ENCODE assay signal across 14 cellular contexts in the genomic region with DNA sequence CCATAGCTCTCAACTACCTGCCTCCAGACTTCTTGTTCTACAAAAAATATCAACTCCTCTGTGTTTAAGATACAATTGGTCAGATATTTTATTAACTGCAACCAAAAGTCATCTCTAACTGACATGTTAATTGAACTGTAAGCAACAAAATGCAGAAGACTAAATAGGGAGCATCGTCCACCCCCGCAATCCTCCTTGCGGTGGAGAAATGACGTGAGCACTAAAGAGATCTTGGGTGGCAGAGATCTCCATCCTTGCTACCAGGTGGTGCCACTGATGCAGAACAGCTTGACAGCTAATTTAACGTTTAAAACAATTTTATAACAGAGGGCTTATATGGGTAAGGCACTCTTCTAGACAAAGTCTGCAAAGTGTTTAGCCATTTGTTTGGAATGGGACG.
DNase-seq lines count a peak whose midpoint lies in the region; ATAC-seq and TF ChIP-seq lines count a peak whose summit lies in the region.
"Had no signal": no experiment of that assay in that cellular context is flagged by ENCODE, and none has a peak within 500 bp of the region (broad histone marks: within the 10 kb centered on the region; RNA-seq: fewer than 3 reads in every experiment).

No MANE protein-coding gene starts in this region.

- no peaks in the 10 kb centered on the region for H3K36me3 Mint-ChIP-seq in memory B cell
- H3K36me3 Mint-ChIP-seq in activated CD8-positive, alpha-beta memory T cell treated with anti-CD3 and anti-CD28 coated beads, Interleukin-2, amount 10 ng/mL, durations not matched to agents 7 days and 5 days, result no peaks in the 10 kb centered on the region
- H3K36me3 Mint-ChIP-seq in activated T-helper 2 cell treated with anti-CD3 and anti-CD28 coated beads, Interferon-gamma antibody, Interleukin-2, Interleukin-4, amounts not matched to agents 10 μg/mL and 5 μg/mL and 100 μg/mL, durations not matched to agents 14 hours and 24 hours and 36 hours (ENCODE audit: low read depth), result no peaks in the 10 kb centered on the region
- no peaks in the 10 kb centered on the region for H3K36me3 Mint-ChIP-seq in activated CD8-positive, alpha-beta T cell treated with anti-CD3 and anti-CD28 coated beads for 36 hours (ENCODE audit: low read depth)
- H3K36me3 Mint-ChIP-seq: brain had no signal

- peak; percentile 47 for ATAC-seq in GM18861 (IDR thresholded peaks at IDR 0.05; ENCODE audit: unreplicated experiment)
- peak; percentile 50 for ATAC-seq in GM21619 (IDR thresholded peaks at IDR 0.05; ENCODE audit: unreplicated experiment)
- peak; percentile 33 for ATAC-seq in HG03108 (IDR thresholded peaks at IDR 0.05; ENCODE audit: unreplicated experiment)
- peak; percentile 87 for ATAC-seq in memory B cell (ENCODE audit: low read depth)
- no peak for ATAC-seq in activated CD8-positive, alpha-beta memory T cell treated with anti-CD3 and anti-CD28 coated beads, Interleukin-2, amount 10 ng/mL, durations not matched to agents 7 days and 5 days
- ATAC-seq in activated CD8-positive, alpha-beta T cell treated with anti-CD3 and anti-CD28 coated beads for 36 hours, result no peak

- H3K4me1 ChIP-seq in A673 (ENCODE audit: insufficient read depth, low read length, poor library complexity, severe bottlenecking), result no peaks in the 10 kb centered on the region

- BruUV-seq in A673 (replicated peaks; lab: Mats Ljungman, UMichigan), result no TSS peak

- no peaks in the 10 kb centered on the region for H3K36me3 ChIP-seq in A673 (ENCODE audit: insufficient read depth, low read length, poor library complexity, severe bottlenecking)

- intact Hi-C loops in A673 (cut with micrococcal nuclease; ENCODE audit: unreplicated experiment), result no loop called here
- intact Hi-C loops in activated T-helper 2 cell treated with anti-CD3 and anti-CD28 coated beads, Interferon-gamma antibody, Interleukin-2, Interleukin-4, amounts not matched to agents 10 μg/mL and 5 μg/mL and 100 μg/mL, durations not matched to agents 14 hours and 24 hours and 36 hours (cut with micrococcal nuclease), result no loop called here
- intact Hi-C loops in activated CD8-positive, alpha-beta T cell treated with anti-CD3 and anti-CD28 coated beads for 36 hours (cut with micrococcal nuclease), result no loop called here

- DNase-seq in memory B cell (ENCODE audit: low spot score in 2 of 2), result peak in 1 of 2 donors; percentile 10
- DNase-seq in A673 (ENCODE audit: low spot score), result no peak
- DNase-seq in activated CD8-positive, alpha-beta memory T cell treated with anti-CD3 and anti-CD28 coated beads, Interleukin-2, amount 10 ng/mL, durations not matched to agents 7 days and 5 days, result no peak
- no peak for DNase-seq in activated T-helper 2 cell treated with anti-CD3 and anti-CD28 coated beads, Interferon-gamma antibody, Interleukin-2, Interleukin-4, amounts not matched to agents 10 μg/mL and 5 μg/mL and 100 μg/mL, durations not matched to agents 14 hours and 24 hours and 36 hours (ENCODE audit: low spot score)
- no peak for DNase-seq in activated CD8-positive, alpha-beta T cell treated with anti-CD3 and anti-CD28 coated beads for 36 hours
- DNase-seq: activated CD4-positive, alpha-beta T cell treated with anti-CD3 and anti-CD28 coated beads, Interleukin-2, amount 50 U/mL, for 48 hours; H7; Kasumi-1; NCI-H187; NCI-H82 had no signal

- H3K27me3 Mint-ChIP-seq in memory B cell, result no peaks in the 10 kb centered on the region
- H3K27me3 Mint-ChIP-seq in activated CD8-positive, alpha-beta memory T cell treated with anti-CD3 and anti-CD28 coated beads, Interleukin-2, amount 10 ng/mL, durations not matched to agents 7 days and 5 days, result no peaks in the 10 kb centered on the region
- H3K27me3 Mint-ChIP-seq in activated T-helper 2 cell treated with anti-CD3 and anti-CD28 coated beads, Interferon-gamma antibody, Interleukin-2, Interleukin-4, amounts not matched to agents 10 μg/mL and 5 μg/mL and 100 μg/mL, durations not matched to agents 14 hours and 24 hours and 36 hours (ENCODE audit: low read depth), result peaks cover 2% of the 10 kb centered on the region
- H3K27me3 Mint-ChIP-seq in activated CD8-positive, alpha-beta T cell treated with anti-CD3 and anti-CD28 coated beads for 36 hours, result no peaks in the 10 kb centered on the region

- POLR2A ChIA-PET in A673 (lab: Charles Lee; ENCODE audit: low non-redundant PET), result no interaction called here
- POLR2A ChIA-PET in activated CD8-positive, alpha-beta T cell treated with anti-CD3 and anti-CD28 coated beads for 36 hours (lab: Charles Lee), result no interaction called here

- peak overlapping the region; percentile 43 for H3K4me3 Mint-ChIP-seq in memory B cell
- no peak overlapping the region for H3K4me3 Mint-ChIP-seq in activated CD8-positive, alpha-beta memory T cell treated with anti-CD3 and anti-CD28 coated beads, Interleukin-2, amount 10 ng/mL, durations not matched to agents 7 days and 5 days
- no peak overlapping the region for H3K4me3 Mint-ChIP-seq in activated T-helper 2 cell treated with anti-CD3 and anti-CD28 coated beads, Interferon-gamma antibody, Interleukin-2, Interleukin-4, amounts not matched to agents 10 μg/mL and 5 μg/mL and 100 μg/mL, durations not matched to agents 14 hours and 24 hours and 36 hours (ENCODE audit: low read depth)
- H3K4me3 Mint-ChIP-seq in activated CD8-positive, alpha-beta T cell treated with anti-CD3 and anti-CD28 coated beads for 36 hours, result no peak overlapping the region
- H3K4me3 Mint-ChIP-seq: brain had no signal

- CTCF ChIA-PET in A673 (lab: Charles Lee), result no interaction called here
- CTCF ChIA-PET in activated CD8-positive, alpha-beta memory T cell treated with anti-CD3 and anti-CD28 coated beads, Interleukin-2, amount 10 ng/mL, durations not matched to agents 7 days and 5 days (lab: Charles Lee), result no interaction called here
- CTCF ChIA-PET in activated CD8-positive, alpha-beta T cell treated with anti-CD3 and anti-CD28 coated beads for 36 hours (lab: Charles Lee), result no interaction called here

- no peak overlapping the region for H3K27ac ChIP-seq in A673 (ENCODE audit: low read depth, low read length, poor library complexity, severe bottlenecking)

- peak overlapping the region; percentile 67 for H3K27ac Mint-ChIP-seq in memory B cell
- no peak overlapping the region for H3K27ac Mint-ChIP-seq in activated CD8-positive, alpha-beta memory T cell treated with anti-CD3 and anti-CD28 coated beads, Interleukin-2, amount 10 ng/mL, durations not matched to agents 7 days and 5 days
- no peak overlapping the region for H3K27ac Mint-ChIP-seq in activated T-helper 2 cell treated with anti-CD3 and anti-CD28 coated beads, Interferon-gamma antibody, Interleukin-2, Interleukin-4, amounts not matched to agents 10 μg/mL and 5 μg/mL and 100 μg/mL, durations not matched to agents 14 hours and 24 hours and 36 hours
- no peak overlapping the region for H3K27ac Mint-ChIP-seq in activated CD8-positive, alpha-beta T cell treated with anti-CD3 and anti-CD28 coated beads for 36 hours
- H3K27ac Mint-ChIP-seq: brain had no signal

- no peak for TF ChIP-seq CTCF in A673 (conservative IDR thresholded peaks at IDR 0.05; ENCODE audit: low read depth, low read length)
- no peak for TF ChIP-seq CTCF in activated CD8-positive, alpha-beta T cell treated with anti-CD3 and anti-CD28 coated beads for 36 hours (IDR thresholded peaks at IDR 0.05)

- peaks cover 9% of the 10 kb centered on the region for H3K4me1 Mint-ChIP-seq in memory B cell
- H3K4me1 Mint-ChIP-seq in activated CD8-positive, alpha-beta memory T cell treated with anti-CD3 and anti-CD28 coated beads, Interleukin-2, amount 10 ng/mL, durations not matched to agents 7 days and 5 days, result no peaks in the 10 kb centered on the region
- no peaks in the 10 kb centered on the region for H3K4me1 Mint-ChIP-seq in activated T-helper 2 cell treated with anti-CD3 and anti-CD28 coated beads, Interferon-gamma antibody, Interleukin-2, Interleukin-4, amounts not matched to agents 10 μg/mL and 5 μg/mL and 100 μg/mL, durations not matched to agents 14 hours and 24 hours and 36 hours (ENCODE audit: low read depth)
- H3K4me1 Mint-ChIP-seq in activated CD8-positive, alpha-beta T cell treated with anti-CD3 and anti-CD28 coated beads for 36 hours (ENCODE audit: low read depth), result no peaks in the 10 kb centered on the region

- no peaks in the 10 kb centered on the region for H3K9me3 ChIP-seq in A673 (ENCODE audit: low read depth, low read length, poor library complexity, severe bottlenecking)

- no peaks in the 10 kb centered on the region for H3K27me3 ChIP-seq in A673 (replicated peaks; ENCODE audit: insufficient read depth, low read depth, low read length, poor library complexity)

- H3K9me3 Mint-ChIP-seq in memory B cell, result no peaks in the 10 kb centered on the region
- H3K9me3 Mint-ChIP-seq in activated CD8-positive, alpha-beta memory T cell treated with anti-CD3 and anti-CD28 coated beads, Interleukin-2, amount 10 ng/mL, durations not matched to agents 7 days and 5 days (ENCODE audit: low read depth), result no peaks in the 10 kb centered on the region
- no peaks in the 10 kb centered on the region for H3K9me3 Mint-ChIP-seq in activated T-helper 2 cell treated with anti-CD3 and anti-CD28 coated beads, Interferon-gamma antibody, Interleukin-2, Interleukin-4, amounts not matched to agents 10 μg/mL and 5 μg/mL and 100 μg/mL, durations not matched to agents 14 hours and 24 hours and 36 hours
- H3K9me3 Mint-ChIP-seq in activated CD8-positive, alpha-beta T cell treated with anti-CD3 and anti-CD28 coated beads for 36 hours, result no peaks in the 10 kb centered on the region
- H3K9me3 Mint-ChIP-seq: brain had no signal

- no peak overlapping the region for H3K4me3 ChIP-seq in A673 (ENCODE audit: low read depth, low read length, poor library complexity, severe bottlenecking)

Comparison
In these comparisons a context has a peak if more than half of its experiments do, and no peak if none do; other contexts are left out.
1. ATAC-seq: peak in GM18861 (single experiment), GM21619 (single experiment), HG03108 (single experiment) and memory B cell (single experiment); none in activated CD8-positive, alpha-beta memory T cell treated with anti-CD3 and anti-CD28 coated beads, Interleukin-2, amount 10 ng/mL, durations not matched to agents 7 days and 5 days (single experiment) and activated CD8-positive, alpha-beta T cell treated with anti-CD3 and anti-CD28 coated beads for 36 hours (single experiment).